In genomic region chr3:73766599-73767378, GRCh38 we compare ENCODE assay signal across 9 cellular contexts.
DNase-seq lines count a peak whose midpoint lies in the region; FAIRE-seq and TF ChIP-seq lines count a peak whose summit lies in the region.
"Had no signal": no experiment of that assay in that cellular context is flagged by ENCODE, and none has a peak within 500 bp of the region (broad histone marks: within the 10 kb centered on the region; RNA-seq: fewer than 3 reads in every experiment).

No MANE protein-coding gene starts in this region.

- no peak overlapping the region for H2BK120ac ChIP-seq in H9 (ENCODE audit: low read depth, low read length, poor library complexity, severe bottlenecking)

- H3K9me3 Mint-ChIP-seq in H9 (peaks cover 6 to 7% of the 10 kb centered on the region in 2 experiments; a peak in 3 of 5 replicates), astrocyte (ENCODE audit: unreplicated experiment) (peaks cover 3% of the 10 kb centered on the region)

- no peak overlapping the region for H2BK5ac ChIP-seq in H9 (ENCODE audit: insufficient read length, low read length)

- no peak overlapping the region for H3K27ac ChIP-seq in H9 (ENCODE audit: insufficient read length, low read depth, low read length)
- H3K27ac ChIP-seq in astrocyte (ENCODE audit: low read depth, low read length) = peak overlapping the region; percentile 6
- peak overlapping the region; percentile 47 to 77 for H3K27ac ChIP-seq in right atrium auricular region
- H3K27ac ChIP-seq in small intestine (ENCODE audit: low read depth in 1 of 2, low read length in 1 of 2) = peak overlapping the region in 1 of 2 donors; percentile 56
- H3K27ac ChIP-seq: KMS-11 had no signal

- H3K27me3 Mint-ChIP-seq in H9 (ENCODE audit: low read depth) (no peaks in the 10 kb centered on the region), astrocyte (ENCODE audit: low read depth, unreplicated experiment) (no peaks in the 10 kb centered on the region)

- no peak overlapping the region for H3K4ac ChIP-seq in H9 (ENCODE audit: low read depth, low read length)

- H3K4me2 ChIP-seq in H9 (ENCODE audit: insufficient read depth, insufficient read length, low read length) (no peak overlapping the region), astrocyte (ENCODE audit: low read length) (peak overlapping the region; percentile 77)
- H3K4me2 ChIP-seq: KMS-11 had no signal

- no peaks in the 10 kb centered on the region for H3K36me3 ChIP-seq in astrocyte (ENCODE audit: insufficient read depth, low read length)
- no peaks in the 10 kb centered on the region for H3K36me3 ChIP-seq in right atrium auricular region
- H3K36me3 ChIP-seq in small intestine (ENCODE audit: control insufficient read depth in 2 of 2, insufficient read depth in 2 of 2, low read length in 2 of 2) = no peaks in the 10 kb centered on the region

- no peaks in the 10 kb centered on the region for H3K27me3 ChIP-seq in H9 (ENCODE audit: insufficient read depth, low read length)
- no peaks in the 10 kb centered on the region for H3K27me3 ChIP-seq in astrocyte (ENCODE audit: insufficient read depth, low read length)
- no peaks in the 10 kb centered on the region for H3K27me3 ChIP-seq in right atrium auricular region
- no peaks in the 10 kb centered on the region for H3K27me3 ChIP-seq in small intestine (ENCODE audit: control insufficient read depth in 2 of 2, insufficient read depth in 2 of 2, low read length in 2 of 2)

- FAIRE-seq in astrocyte (lab: Jason Lieb, UNC) (peak; percentile 60), small intestine (lab: Jason Lieb, UNC) (no peak)

- peak overlapping the region; percentile 87 for H2BK20ac ChIP-seq in H9 (ENCODE audit: low read depth, low read length, poor library complexity, severe bottlenecking)

- WGBS in H9 (ENCODE audit: extremely low coverage, insufficient read length, low lambda C conversion rate) = no CpG with 5 or more reads among the region's 7 CpGs
- WGBS in small intestine, 3 donors = 29 to 36% (median 32%) methylated on average over 7 of the region's 7 CpGs

- H2AK5ac ChIP-seq in H9 (ENCODE audit: insufficient read length, low read length) = no peak overlapping the region

- H2AFZ ChIP-seq in H9 (ENCODE audit: low read length) (no peak overlapping the region), astrocyte (ENCODE audit: low read depth, low read length) (peak overlapping the region; percentile 83)

- peak overlapping the region; percentile 76 to 89 (median 82) for H3K27ac Mint-ChIP-seq in H9
- peak overlapping the region; percentile 42 for H3K27ac Mint-ChIP-seq in astrocyte (ENCODE audit: unreplicated experiment)

- H4K5ac ChIP-seq in H9 (ENCODE audit: insufficient read length, low read depth, low read length) = no peak overlapping the region

- no peak overlapping the region for H4K91ac ChIP-seq in H9 (ENCODE audit: insufficient read length, low read depth, low read length)

- H2BK12ac ChIP-seq in H9 (ENCODE audit: insufficient read length, low read depth, low read length) = no peak overlapping the region

- TF ChIP-seq CTCF in H9 (conservative IDR thresholded peaks at IDR 0.05) = no peak
- TF ChIP-seq CTCF in astrocyte (IDR thresholded peaks at IDR 0.05; ENCODE audit: insufficient read depth, low read depth, low read length) = no peak
- TF ChIP-seq CTCF in right atrium auricular region (IDR thresholded peaks at IDR 0.05) = no peak

- H3K4me3 Mint-ChIP-seq in H9 (no peak overlapping the region), astrocyte (ENCODE audit: unreplicated experiment) (no peak overlapping the region)

- no peak overlapping the region for H3K9ac ChIP-seq in H9 (ENCODE audit: extremely low read depth, insufficient read length, low read length)
- H3K9ac ChIP-seq in astrocyte (ENCODE audit: low read length) = peak overlapping the region; percentile 44
- H3K9ac ChIP-seq: KMS-11 had no signal

- H3K9me3 ChIP-seq in H9 (ENCODE audit: control insufficient read depth, low read depth, low read length) (no peaks in the 10 kb centered on the region), astrocyte (ENCODE audit: insufficient read depth, low read depth, low read length) (no peaks in the 10 kb centered on the region), right atrium auricular region (peaks cover 0 to 4% of the 10 kb centered on the region in 2 donors), small intestine (ENCODE audit: control insufficient read depth, low read depth) (no peaks in the 10 kb centered on the region)

- H3K18ac ChIP-seq in H9 (ENCODE audit: insufficient read length, low read depth, low read length) = peak overlapping the region; percentile 81

- no peaks in the 10 kb centered on the region for H4K20me1 ChIP-seq in H9 (ENCODE audit: control insufficient read depth, insufficient read depth, insufficient read length)
- H4K20me1 ChIP-seq in astrocyte (ENCODE audit: insufficient read depth, low read length) = no peaks in the 10 kb centered on the region

- H3K4me1 ChIP-seq in H9 (ENCODE audit: insufficient read depth, low read length) = peaks cover 16% of the 10 kb centered on the region
- H3K4me1 ChIP-seq in astrocyte (ENCODE audit: insufficient read depth, low read length) = peaks cover 4% of the 10 kb centered on the region
- H3K4me1 ChIP-seq in right atrium auricular region = peaks cover 0 to 12% of the 10 kb centered on the region in 2 donors
- no peaks in the 10 kb centered on the region for H3K4me1 ChIP-seq in small intestine (ENCODE audit: control insufficient read depth in 2 of 2, insufficient read depth in 1 of 2, low read depth in 1 of 2, low read length in 1 of 2)

- no peak overlapping the region for H4K8ac ChIP-seq in H9 (replicated peaks; ENCODE audit: insufficient read length, low read depth, low read length)

- no peak overlapping the region for H3K56ac ChIP-seq in H9 (ENCODE audit: insufficient read length, low read depth, low read length)

- peak overlapping the region; percentile 37 for H3K4me3 ChIP-seq in astrocyte (ENCODE audit: insufficient read depth, low read depth, low read length)
- peak overlapping the region in 1 of 2 donors; percentile 21 for H3K4me3 ChIP-seq in right atrium auricular region
- H3K4me3 ChIP-seq in small intestine (ENCODE audit: low read depth in 1 of 2, low read length in 2 of 2) = no peak overlapping the region

- no peak overlapping the region for H3T11ph ChIP-seq in H9 (ENCODE audit: low read length)

- H3K23ac ChIP-seq in H9 (ENCODE audit: insufficient read length, low read depth, low read length) = no peak overlapping the region

- no peaks in the 10 kb centered on the region for H3K23me2 ChIP-seq in H9 (ENCODE audit: insufficient read length, low read depth, low read length, poor library complexity, severe bottlenecking)

- DNase-seq in H9 (no peak), astrocyte (ENCODE audit: low read depth) (peak; percentile 71), right atrium auricular region (ENCODE audit: low spot score) (no peak), small intestine (peak; percentile 15), NCI-H1048 (lab: John Stamatoyannopoulos, UW) (no peak), C1 segment of cervical spinal cord (lab: John Stamatoyannopoulos, UW) (no peak), NCI-H748 treated with DMSO at 0.1 percent for 48 hours (lab: John Stamatoyannopoulos, UW) (no peak), germinal center (ENCODE audit: low spot score) (no peak)

- peaks cover 56 to 57% of the 10 kb centered on the region in 2 experiments for H3K4me1 Mint-ChIP-seq in H9
- peaks cover 4% of the 10 kb centered on the region for H3K4me1 Mint-ChIP-seq in astrocyte (ENCODE audit: low read depth, unreplicated experiment)

- H3K79me2 ChIP-seq in H9 (ENCODE audit: insufficient read depth, low read length) (no peaks in the 10 kb centered on the region), astrocyte (ENCODE audit: insufficient read depth, low read length) (no peaks in the 10 kb centered on the region)

- H3K36me3 Mint-ChIP-seq in H9 (ENCODE audit: insufficient read depth in 1 of 3, low read depth in 3 of 3) = peaks cover 4 to 13% (median 5%) of the 10 kb centered on the region in 3 experiments; a peak in 5 of 7 replicates
- H3K36me3 Mint-ChIP-seq in astrocyte (ENCODE audit: low read depth, unreplicated experiment) = no peaks in the 10 kb centered on the region

- peak overlapping the region; percentile 77; the same call in 1 of the 2 replicates for H3K14ac ChIP-seq in H9 (ENCODE audit: insufficient read depth, low read length)

- no peaks in the 10 kb centered on the region for H3K79me1 ChIP-seq in H9 (ENCODE audit: insufficient read depth, low read depth, low read length, poor library complexity, severe bottlenecking)

- no peak overlapping the region for H2BK15ac ChIP-seq in H9 (ENCODE audit: low read depth, low read length)

Comparison
In these comparisons a context has a peak if more than half of its experiments do, and no peak if none do; other contexts are left out.
1. DNase-seq: peak in astrocyte (single experiment) and small intestine (single experiment); none in H9 (single experiment), right atrium auricular region (single experiment), NCI-H1048 (single experiment), C1 segment of cervical spinal cord (0 of 14), NCI-H748 treated with DMSO at 0.1 percent for 48 hours (single experiment) and germinal center (single experiment).